In genomic region chr4:110852793-110853192, GRCh38 we compare ENCODE assay signal across 30 cellular contexts.
"Had no signal": no experiment of that assay in that cellular context is flagged by ENCODE, and none has a peak within 500 bp of the region (broad histone marks: within the 10 kb centered on the region; RNA-seq: fewer than 3 reads in every experiment).

No MANE protein-coding gene starts in this region.

- H3K27me3 ChIP-seq: ascending aorta, cardiac muscle cell had no signal

- FAIRE-seq: TTC549 had no signal

- H3K4me1 ChIP-seq: ascending aorta had no signal

- H3K27ac ChIP-seq: ascending aorta, cardiac muscle cell, VCaP had no signal

- DNase-seq: activated B cell treated with CpG ODN at 0.5 μM for 24 hours; activated CD4-positive, alpha-beta memory T cell treated with anti-CD3 and anti-CD28 coated beads, Interleukin-2, amount 10 ng/mL, durations not matched to agents 7 days and 5 days; activated CD4-positive, alpha-beta T cell treated with anti-CD3 and anti-CD28 coated beads for 1 hour; activated CD4-positive, alpha-beta T cell treated with anti-CD3 and anti-CD28 coated beads for 36 hours; activated CD4-positive, alpha-beta T cell treated with anti-CD3 and anti-CD28 coated beads for 48 hours; activated CD4-positive, alpha-beta T cell treated with anti-CD3 and anti-CD28 coated beads, Interleukin-2, amount 10 ng/mL, durations not matched to agents 7 days and 5 days; activated CD4-positive, alpha-beta T cell treated with anti-CD3 and anti-CD28 coated beads, Interleukin-2, amount 50 U/mL, for 48 hours; activated CD8-positive, alpha-beta memory T cell treated with anti-CD3 and anti-CD28 coated beads for 24 hours; activated CD8-positive, alpha-beta memory T cell treated with anti-CD3 and anti-CD28 coated beads, Interleukin-2, amount 10 ng/mL, durations not matched to agents 7 days and 5 days; activated CD8-positive, alpha-beta memory T cell treated with anti-CD3 and anti-CD28 coated beads, Interleukin-2, amount 50 U/mL, for 48 hours; activated CD8-positive, alpha-beta T cell treated with anti-CD3 and anti-CD28 coated beads, Interleukin-2, amount 10 ng/mL, durations not matched to agents 7 days and 5 days; activated effector memory CD4-positive, alpha-beta T cell treated with Interleukin-2 at 50 U/mL for 16 hours; activated gamma-delta T cell; activated naive CD4-positive, alpha-beta T cell treated with anti-CD3 and anti-CD28 coated beads, Interleukin-2, amount 10 ng/mL, durations not matched to agents 7 days and 5 days; activated naive CD4-positive, alpha-beta T cell treated with Interleukin-2 at 50 U/mL for 16 hours; activated naive CD8-positive, alpha-beta T cell treated with anti-CD3 and anti-CD28 coated beads, Interleukin-2, amount 10 ng/mL, durations not matched to agents 7 days and 5 days; activated naive CD8-positive, alpha-beta T cell treated with anti-CD3 and anti-CD28 coated beads, Interleukin-2, amount 50 U/mL, for 24 hours; activated T-cell treated with anti-CD3 and anti-CD28 coated beads, Interleukin-2, amount 50 U/mL, for 24 hours; activated T-cell treated with anti-CD3 and anti-CD28 coated beads, Interleukin-2, amount 50 U/mL, for 48 hours; amygdala; anterior cingulate cortex; caudate nucleus; cerebellar nuclear complex; T-helper 1 cell; T-helper 2 cell; T-helper 9 cell had no signal

- ATAC-seq: activated CD4-positive, alpha-beta T cell treated with anti-CD3 and anti-CD28 coated beads for 36 hours; activated CD8-positive, alpha-beta memory T cell treated with anti-CD3 and anti-CD28 coated beads, Interleukin-2, amount 10 ng/mL, durations not matched to agents 7 days and 5 days; activated CD8-positive, alpha-beta T cell treated with anti-CD3 and anti-CD28 coated beads, Interleukin-2, amount 10 ng/mL, durations not matched to agents 7 days and 5 days; activated naive CD8-positive, alpha-beta T cell treated with anti-CD3 and anti-CD28 coated beads, Interleukin-2, amount 50 U/mL, for 24 hours had no signal

- H3K9me3 ChIP-seq: ascending aorta had no signal

- H3K4me3 ChIP-seq: ascending aorta, cardiac muscle cell had no signal

- H3K36me3 ChIP-seq: ascending aorta, cardiac muscle cell had no signal
